In genomic region chr11:69310934-69311766, GRCh38 we compare ENCODE assay signal across 11 cellular contexts. TPM values are rescaled to one million over a fixed set of nuclear protein-coding genes. Genes with fewer than 3 reads are reported as not detected.
DNase-seq lines count a peak whose midpoint lies in the region; ATAC-seq, FAIRE-seq and TF ChIP-seq lines count a peak whose summit lies in the region.
"Had no signal": no experiment of that assay in that cellular context is flagged by ENCODE, and none has a peak within 500 bp of the region (broad histone marks: within the 10 kb centered on the region; RNA-seq: fewer than 3 reads in every experiment).

No MANE protein-coding gene starts in this region.

- H3K4me1 ChIP-seq in SJCRH30, result peaks cover 55% of the 10 kb centered on the region

- no peaks in the 10 kb centered on the region for H3K9me3 Mint-ChIP-seq in activated naive CD4-positive, alpha-beta T cell treated with anti-CD3 and anti-CD28 coated beads for 36 hours
- no peaks in the 10 kb centered on the region for H3K9me3 Mint-ChIP-seq in stimulated activated naive B cell treated with anti-CD40 and anti-IgM and Interleukin-4, amounts not matched to agents 10 μg/mL and 1 μg/mL and 100 μg/mL, for 72 hours

- intact Hi-C loops in activated naive CD4-positive, alpha-beta T cell treated with anti-CD3 and anti-CD28 coated beads for 36 hours (cut with micrococcal nuclease), result no loop called here

- H3K36me3 ChIP-seq in SJCRH30 (no peaks in the 10 kb centered on the region), bronchial epithelial cell (ENCODE audit: control insufficient read depth, insufficient read depth, low read length) (no peaks in the 10 kb centered on the region)

- peak overlapping the region; percentile 97 for H3K27ac ChIP-seq in SJCRH30

- TF ChIP-seq CTCF in bronchial epithelial cell (IDR thresholded peaks at IDR 0.05; ENCODE audit: insufficient read depth, low read length, severe bottlenecking), result no peak

- peak; percentile 70 to 74 for ATAC-seq in stimulated activated naive B cell treated with anti-CD40 and anti-IgM and Interleukin-4, amounts not matched to agents 10 μg/mL and 1 μg/mL and 100 μg/mL, for 72 hours (replicated peaks)

- peak; percentile 60 for FAIRE-seq in bronchial epithelial cell (lab: Jason Lieb, UNC)

- H3K27me3 ChIP-seq in SJCRH30, result no peaks in the 10 kb centered on the region
- peaks cover 4% of the 10 kb centered on the region for H3K27me3 ChIP-seq in bronchial epithelial cell (ENCODE audit: control insufficient read depth, insufficient read depth, low read length)

- H3K4me1 Mint-ChIP-seq in activated naive CD4-positive, alpha-beta T cell treated with anti-CD3 and anti-CD28 coated beads for 36 hours (ENCODE audit: low read depth), result peaks cover 26% of the 10 kb centered on the region
- peaks cover 29 to 52% of the 10 kb centered on the region in 2 donors for H3K4me1 Mint-ChIP-seq in stimulated activated naive B cell treated with anti-CD40 and anti-IgM and Interleukin-4, amounts not matched to agents 10 μg/mL and 1 μg/mL and 100 μg/mL, for 72 hours

- DNase-seq in activated naive CD4-positive, alpha-beta T cell treated with anti-CD3 and anti-CD28 coated beads for 36 hours, result peak; percentile 61
- DNase-seq in activated naive CD4-positive, alpha-beta T cell treated with anti-CD3 and anti-CD28 coated beads, Interleukin-2, amount 50 U/mL, for 16 hours, result no peak
- DNase-seq in SJCRH30, result no peak
- no peak for DNase-seq in bronchial epithelial cell (ENCODE audit: low read depth)
- DNase-seq in stimulated activated naive B cell treated with anti-CD40 and anti-IgM and Interleukin-4, amounts not matched to agents 10 μg/mL and 1 μg/mL and 100 μg/mL, for 72 hours, result no peak
- no peak for DNase-seq in OCI-M1 (lab: John Stamatoyannopoulos, UW)
- DNase-seq in HuH-7 (ENCODE audit: low spot score), result no peak
- no peak for DNase-seq in GOT3 (lab: John Stamatoyannopoulos, UW)
- DNase-seq: NCI-H524 treated with DMSO at 0.1 percent for 48 hours had no signal

- no peaks in the 10 kb centered on the region for H3K36me3 Mint-ChIP-seq in activated naive CD4-positive, alpha-beta T cell treated with anti-CD3 and anti-CD28 coated beads for 36 hours (ENCODE audit: low read depth)
- no peaks in the 10 kb centered on the region for H3K36me3 Mint-ChIP-seq in stimulated activated naive B cell treated with anti-CD40 and anti-IgM and Interleukin-4, amounts not matched to agents 10 μg/mL and 1 μg/mL and 100 μg/mL, for 72 hours

- no peak overlapping the region for H3K4me3 Mint-ChIP-seq in activated naive CD4-positive, alpha-beta T cell treated with anti-CD3 and anti-CD28 coated beads for 36 hours
- peak overlapping the region in 1 of 2 donors; percentile 8 for H3K4me3 Mint-ChIP-seq in stimulated activated naive B cell treated with anti-CD40 and anti-IgM and Interleukin-4, amounts not matched to agents 10 μg/mL and 1 μg/mL and 100 μg/mL, for 72 hours

- no peaks in the 10 kb centered on the region for H3K9me3 ChIP-seq in SJCRH30 (replicated peaks)

- no peak overlapping the region for H3K27ac Mint-ChIP-seq in activated naive CD4-positive, alpha-beta T cell treated with anti-CD3 and anti-CD28 coated beads for 36 hours
- H3K27ac Mint-ChIP-seq in stimulated activated naive B cell treated with anti-CD40 and anti-IgM and Interleukin-4, amounts not matched to agents 10 μg/mL and 1 μg/mL and 100 μg/mL, for 72 hours, result no peak overlapping the region

- no peak overlapping the region for H3K4me3 ChIP-seq in SJCRH30
- no peak overlapping the region for H3K4me3 ChIP-seq in bronchial epithelial cell (ENCODE audit: low read depth, low read length)
- H3K4me3 ChIP-seq: smooth muscle cell had no signal

- no peaks in the 10 kb centered on the region for H3K27me3 Mint-ChIP-seq in activated naive CD4-positive, alpha-beta T cell treated with anti-CD3 and anti-CD28 coated beads for 36 hours (ENCODE audit: low read depth)
- no peaks in the 10 kb centered on the region for H3K27me3 Mint-ChIP-seq in stimulated activated naive B cell treated with anti-CD40 and anti-IgM and Interleukin-4, amounts not matched to agents 10 μg/mL and 1 μg/mL and 100 μg/mL, for 72 hours

- CTCF ChIA-PET in activated naive CD4-positive, alpha-beta T cell treated with anti-CD3 and anti-CD28 coated beads for 36 hours (lab: Charles Lee), result interaction anchor here (1.4 to 2.2 kb wide), 3 partner anchors 19 to 332 kb away, joined by 3 to 10 read pairs (median 3); no protein-coding TSS in a partner anchor

RNA-seq across cellular contexts. Expression of gene MYEOV, which starts 17.2 kb away (rescaled TPM):
- under 1 TPM in 1 of 2 experiments, not detected in 1; 0.35 TPM for total RNA-seq in activated naive CD4-positive, alpha-beta T cell treated with anti-CD3 and anti-CD28 coated beads for 36 hours
- 2.9 and 6.7 TPM in 2 replicates for total RNA-seq in SJCRH30 (2014; rRNA removed; shearing (Covaris generic))
- total RNA-seq in bronchial epithelial cell, result 0.26 and 0.38 TPM in 2 replicates
- total RNA-seq: myocyte, smooth muscle cell had no signal
